Comparison of ENCODE assay signal across 2 cellular contexts in genomic region chr17:82085931-82086764, GRCh38.
TF ChIP-seq lines count a peak whose summit lies in the region.

No MANE protein-coding gene starts in this region.

TF ChIP-seq in HCT116, 20 proteins besides CTCF, POLR2A, EP300 and RAD21:
- TF ChIP-seq SP1 (IDR thresholded peaks at IDR 0.05; ENCODE audit: low read depth): no peak
- 0 out of 2 replicates have a peak, but pooled peaks have one; percentile 9 for TF ChIP-seq POLR2AphosphoS5 (IDR thresholded peaks at IDR 0.05; ENCODE audit: low read depth, low read length)

TF ChIP-seq in H1, 55 proteins besides CTCF, POLR2A, EP300 and RAD21:
- TF ChIP-seq SP1 (IDR thresholded peaks at IDR 0.05; ENCODE audit: low read depth, low read length): no peak
- TF ChIP-seq SUZ12 (IDR thresholded peaks at IDR 0.05; ENCODE audit: low read length): no peak
- no peak for TF ChIP-seq CREB1 (IDR thresholded peaks at IDR 0.05)
TF ChIP-seq in H1: peak in this region for 0.
